Comparison of ENCODE assay signal across 23 cellular contexts in genomic region chr3:13432093-13432492, GRCh38. TPM values are rescaled to one million over a fixed set of nuclear protein-coding genes. Genes with fewer than 3 reads are reported as not detected.
"Had no signal": no experiment of that assay in that cellular context is flagged by ENCODE, and none has a peak within 500 bp of the region (broad histone marks: within the 10 kb centered on the region; RNA-seq: fewer than 3 reads in every experiment).

No MANE protein-coding gene starts in this region.

- H3K9me3 Mint-ChIP-seq: dendritic cell treated with granulocyte-macrophage colony-stimulating factor and Interleukin-4, amounts not matched to agents 40 ng/mL and 50 ng/mL, for 4 days; effector memory CD8-positive, alpha-beta T cell; mesothelial cell of epicardium had no signal

- H3K36me3 Mint-ChIP-seq: mesothelial cell of epicardium had no signal

- H3K36me3 ChIP-seq: colonic mucosa, esophagus squamous epithelium, gastrocnemius medialis, heart right ventricle, left ventricle myocardium inferior, lower lobe of right lung had no signal

- H3K4me3 ChIP-seq: colonic mucosa, esophagus squamous epithelium, gastrocnemius medialis, heart right ventricle, left ventricle myocardium inferior, lower lobe of right lung, mucosa of descending colon had no signal

- H3K27me3 ChIP-seq: colonic mucosa, esophagus squamous epithelium, gastrocnemius medialis had no signal

- H3K4me1 Mint-ChIP-seq: mesothelial cell of epicardium had no signal

- ATAC-seq: effector memory CD8-positive, alpha-beta T cell; heart right ventricle; left cardiac atrium; lower lobe of right lung; mucosa of descending colon had no signal

- H3K27ac ChIP-seq: colonic mucosa, epithelial cell of prostate, esophagus squamous epithelium, heart right ventricle, left ventricle myocardium inferior, lower lobe of right lung had no signal

- H3K4me1 ChIP-seq: colonic mucosa, heart right ventricle, left ventricle myocardium inferior, lower lobe of right lung had no signal

- H3K9me3 ChIP-seq: colonic mucosa, esophagus squamous epithelium, gastrocnemius medialis, lower lobe of right lung, mucosa of descending colon had no signal

- DNase-seq: colonic mucosa; cortex of kidney; effector CD8-positive, alpha-beta T cell; effector memory CD8-positive, alpha-beta T cell; endodermal cell; erythroblast; esophagus squamous epithelium; foreskin fibroblast; foreskin melanocyte; gastrocnemius medialis; glutamatergic neuron; head of caudate nucleus; heart right ventricle; hippocampal formation; left cardiac atrium; left ventricle myocardium inferior; lower lobe of right lung; mesenchymal stem cell; mucosa of descending colon had no signal

- H3K4me3 Mint-ChIP-seq: dendritic cell treated with granulocyte-macrophage colony-stimulating factor and Interleukin-4, amounts not matched to agents 40 ng/mL and 50 ng/mL, for 4 days; effector memory CD8-positive, alpha-beta T cell; endodermal cell; mesothelial cell of epicardium had no signal

- H3K27ac Mint-ChIP-seq: dendritic cell treated with granulocyte-macrophage colony-stimulating factor and Interleukin-4, amounts not matched to agents 40 ng/mL and 50 ng/mL, for 4 days; effector memory CD8-positive, alpha-beta T cell; endodermal cell; mesothelial cell of epicardium had no signal

RNA-seq across cellular contexts. Expression of gene NUP210, which starts 12.0 kb away (rescaled TPM):
- total RNA-seq: myocyte had no signal
